Comparison of ENCODE assay signal across 21 cellular contexts in the genomic region with DNA sequence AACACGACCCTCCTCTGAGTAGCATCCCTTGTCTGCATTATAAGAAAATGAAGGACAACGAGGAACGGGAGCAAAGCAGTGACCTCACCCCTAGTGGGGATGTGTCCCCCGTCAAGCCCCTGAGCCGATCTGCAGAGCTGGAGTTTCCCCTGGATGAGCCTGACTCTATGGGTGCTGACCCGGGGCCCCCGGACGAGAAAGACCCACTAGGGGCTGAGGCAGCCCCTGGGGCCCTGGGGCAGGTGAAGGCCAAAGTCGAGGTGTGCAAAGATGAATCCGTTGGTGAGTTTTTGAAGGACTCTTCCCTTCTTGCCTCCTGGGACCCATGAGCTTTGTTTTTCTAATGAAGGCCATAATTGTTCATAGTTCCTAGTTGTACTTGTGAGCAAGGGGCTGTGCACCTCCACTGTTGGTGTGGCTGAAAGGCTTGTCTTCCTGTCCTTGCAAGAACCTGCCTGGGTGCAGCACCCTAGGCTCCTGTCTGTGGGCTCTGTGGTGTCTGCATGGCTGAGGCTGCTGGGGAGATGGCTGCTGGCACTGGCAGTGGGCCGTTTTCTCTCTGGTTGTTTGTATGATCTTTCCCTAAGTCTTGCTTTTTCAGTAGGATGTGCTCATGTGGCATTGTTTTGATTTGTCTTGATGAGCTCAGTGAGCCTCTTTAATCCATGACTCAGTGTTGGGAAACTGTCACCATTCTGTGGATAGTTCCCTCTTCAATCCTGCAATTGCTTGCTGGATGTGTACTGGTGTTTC. TPM values are rescaled to one million over a fixed set of nuclear protein-coding genes. Genes with fewer than 3 reads are reported as not detected.
A peak's percentile ranks its signal among the peaks of the same experiment; 100 is the strongest.
DNase-seq lines count a peak whose midpoint lies in the region; ATAC-seq and TF ChIP-seq lines count a peak whose summit lies in the region.
"Had no signal": no experiment of that assay in that cellular context is flagged by ENCODE, and none has a peak within 500 bp of the region (broad histone marks: within the 10 kb centered on the region; RNA-seq: fewer than 3 reads in every experiment).

No MANE protein-coding gene starts in this region.

- DNase-seq in activated CD8-positive, alpha-beta memory T cell treated with anti-CD3 and anti-CD28 coated beads, Interleukin-2, amount 10 ng/mL, durations not matched to agents 7 days and 5 days, result no peak
- DNase-seq in activated CD8-positive, alpha-beta memory T cell treated with anti-CD3 and anti-CD28 coated beads, Interleukin-2, amount 50 U/mL, for 48 hours, result no peak
- DNase-seq in RKO (ENCODE audit: low spot score) (peak; percentile 20), epithelial cell of esophagus (ENCODE audit: low read depth) (peak; percentile 31), osteoblast (ENCODE audit: insufficient read length, low spot score, missing footprints) (peak; percentile 98), ovary (no peak), cortex of kidney (lab: John Stamatoyannopoulos, UW) (no peak)
- DNase-seq: COR-L47; effector CD8-positive, alpha-beta T cell; GF-D8; Karpas-422; mesendoderm; NCI-H1417; NCI-H2171; nucleus accumbens; stimulated activated CD4-positive, alpha-beta T cell treated with anti-CD3 and anti-CD28 coated beads, Interleukin-4, amount 100 ng/mL, for 4 hours; SW 1271; transverse colon had no signal

- TF ChIP-seq CTCF in epithelial cell of esophagus (IDR thresholded peaks at IDR 0.05; ENCODE audit: insufficient read depth, low read depth, low read length, missing control alignments), result no peak
- no peak for TF ChIP-seq CTCF in osteoblast (IDR thresholded peaks at IDR 0.05; ENCODE audit: extremely low read depth, low read depth, low read length)
- TF ChIP-seq CTCF in ovary (IDR thresholded peaks at IDR 0.05), result no peak

- no peak for TF ChIP-seq EP300 in ovary (IDR thresholded peaks at IDR 0.05)

- peaks cover 30% of the 10 kb centered on the region for H4K20me1 ChIP-seq in osteoblast (ENCODE audit: insufficient read depth, low read length)

- H3K4me1 ChIP-seq in osteoblast (ENCODE audit: insufficient read depth, low read length), result peaks cover 8% of the 10 kb centered on the region
- H3K4me1 ChIP-seq in ovary (ENCODE audit: insufficient read depth), result no peaks in the 10 kb centered on the region

- peak; percentile 40 for ATAC-seq in activated CD8-positive, alpha-beta memory T cell treated with anti-CD3 and anti-CD28 coated beads, Interleukin-2, amount 10 ng/mL, durations not matched to agents 7 days and 5 days
- no peak for ATAC-seq in HG03135 (IDR thresholded peaks at IDR 0.05; ENCODE audit: unreplicated experiment)

- H3K36me3 Mint-ChIP-seq in activated CD8-positive, alpha-beta memory T cell treated with anti-CD3 and anti-CD28 coated beads, Interleukin-2, amount 10 ng/mL, durations not matched to agents 7 days and 5 days, result peaks cover 76% of the 10 kb centered on the region

- H3K4me3 Mint-ChIP-seq in activated CD8-positive, alpha-beta memory T cell treated with anti-CD3 and anti-CD28 coated beads, Interleukin-2, amount 10 ng/mL, durations not matched to agents 7 days and 5 days, result peak overlapping the region; percentile 13
- H3K4me3 Mint-ChIP-seq: brain had no signal

- H3K4me2 ChIP-seq in osteoblast (ENCODE audit: insufficient read depth, low read length), result no peak overlapping the region

- H3K27me3 Mint-ChIP-seq in activated CD8-positive, alpha-beta memory T cell treated with anti-CD3 and anti-CD28 coated beads, Interleukin-2, amount 10 ng/mL, durations not matched to agents 7 days and 5 days, result no peaks in the 10 kb centered on the region

- intact Hi-C loops in ovary (cut with DNase I), result loop anchor here in 1 of 4 donors (10.0 kb wide), 1 partner anchor 65 kb away; a partner anchor contains a TSS

- no peaks in the 10 kb centered on the region for H3K9me3 Mint-ChIP-seq in activated CD8-positive, alpha-beta memory T cell treated with anti-CD3 and anti-CD28 coated beads, Interleukin-2, amount 10 ng/mL, durations not matched to agents 7 days and 5 days (ENCODE audit: low read depth)
- H3K9me3 Mint-ChIP-seq: brain had no signal

- H3K9me3 ChIP-seq in osteoblast (ENCODE audit: low read depth, low read length) (no peaks in the 10 kb centered on the region), ovary (no peaks in the 10 kb centered on the region)
- H3K9me3 ChIP-seq: transverse colon had no signal

- H3K36me3 ChIP-seq in osteoblast (ENCODE audit: insufficient read depth, low read length), result peaks cover 94% of the 10 kb centered on the region
- peaks cover 2% of the 10 kb centered on the region for H3K36me3 ChIP-seq in ovary

- CTCF ChIA-PET in activated CD8-positive, alpha-beta memory T cell treated with anti-CD3 and anti-CD28 coated beads, Interleukin-2, amount 10 ng/mL, durations not matched to agents 7 days and 5 days (lab: Charles Lee), result interaction anchor here (1.3 to 2.5 kb wide), 5 partner anchors 9 to 148 kb away, joined by 3 to 13 read pairs (median 4); no protein-coding TSS in a partner anchor

- H3K79me2 ChIP-seq in osteoblast (ENCODE audit: insufficient read depth, low read length), result peaks cover 85% of the 10 kb centered on the region

- WGBS in ovary, 3 donors, result 88 to 92% (median 89%) methylated on average over 11 of the region's 11 CpGs

- peaks cover 75% of the 10 kb centered on the region for H3K4me1 Mint-ChIP-seq in activated CD8-positive, alpha-beta memory T cell treated with anti-CD3 and anti-CD28 coated beads, Interleukin-2, amount 10 ng/mL, durations not matched to agents 7 days and 5 days

- H3K4me3 ChIP-seq in epithelial cell of esophagus (ENCODE audit: low read length) (no peak overlapping the region), osteoblast (ENCODE audit: insufficient read depth, low read length) (no peak overlapping the region), ovary (no peak overlapping the region)
- H3K4me3 ChIP-seq: transverse colon had no signal

- H2AFZ ChIP-seq in osteoblast (ENCODE audit: low read length), result no peak overlapping the region

- H3K27ac Mint-ChIP-seq in activated CD8-positive, alpha-beta memory T cell treated with anti-CD3 and anti-CD28 coated beads, Interleukin-2, amount 10 ng/mL, durations not matched to agents 7 days and 5 days, result peak overlapping the region; percentile 88

- H3K27me3 ChIP-seq in osteoblast (ENCODE audit: insufficient read depth, low read length) (no peaks in the 10 kb centered on the region), ovary (no peaks in the 10 kb centered on the region)
- H3K27me3 ChIP-seq: transverse colon had no signal

- no peak for TF ChIP-seq POLR2A in ovary (IDR thresholded peaks at IDR 0.05)

- H3K27ac ChIP-seq in osteoblast (ENCODE audit: low read depth, low read length), result peak overlapping the region; percentile 3
- no peak overlapping the region for H3K27ac ChIP-seq in ovary
- H3K27ac ChIP-seq: 22Rv1, transverse colon had no signal

RNA-seq across cellular contexts. Expression of a gene that starts 10.1 kb away (rescaled TPM):
- total RNA-seq in activated CD8-positive, alpha-beta memory T cell treated with anti-CD3 and anti-CD28 coated beads, Interleukin-2, amount 10 ng/mL, durations not matched to agents 7 days and 5 days, result 10 to 100 TPM; 70.4 to 71.9 TPM
- total RNA-seq in osteoblast (25.9 and 44.2 TPM in 2 replicates), ovary (10 to 100 TPM; 15.9 to 46.5 (median 40.1) TPM)
- 10 to 100 TPM; 17.2 to 21.4 TPM for polyA plus RNA-seq in ovary

RNA-seq across cellular contexts. Expression of a gene that starts 25.8 kb away (rescaled TPM):
- 100 to 1,000 TPM; 318 to 345 TPM for total RNA-seq in activated CD8-positive, alpha-beta memory T cell treated with anti-CD3 and anti-CD28 coated beads, Interleukin-2, amount 10 ng/mL, durations not matched to agents 7 days and 5 days
- total RNA-seq in osteoblast (78.4 and 85.8 TPM in 2 replicates), ovary (100 to 1,000 TPM in 2 of 7 donors, 10 to 100 TPM in 5; 62.8 to 198 (median 82.8) TPM)
- polyA plus RNA-seq in ovary, result 10 to 100 TPM; 79.9 to 80.2 TPM

RNA-seq across cellular contexts. Expression of a gene that starts 26.9 kb away (rescaled TPM):
- total RNA-seq in activated CD8-positive, alpha-beta memory T cell treated with anti-CD3 and anti-CD28 coated beads, Interleukin-2, amount 10 ng/mL, durations not matched to agents 7 days and 5 days, result 100 to 1,000 TPM in 1 of 2 experiments, 10 to 100 TPM in 1; 98.1 to 140 TPM
- 35.9 and 43.8 TPM in 2 replicates for total RNA-seq in osteoblast
- 10 to 100 TPM; 35.6 to 59.7 (median 50.1) TPM for total RNA-seq in ovary
- polyA plus RNA-seq in ovary, result 10 to 100 TPM in 1 of 2 donors, 1 to 10 TPM in 1; 2.8 to 44.1 TPM

RNA-seq across cellular contexts. Expression of a gene that starts 41.5 kb away (rescaled TPM):
- total RNA-seq in activated CD8-positive, alpha-beta memory T cell treated with anti-CD3 and anti-CD28 coated beads, Interleukin-2, amount 10 ng/mL, durations not matched to agents 7 days and 5 days, result 10 to 100 TPM; 57.9 to 66.3 TPM
- 9.8 and 11.8 TPM in 2 replicates for total RNA-seq in osteoblast
- total RNA-seq in ovary, result 10 to 100 TPM; 13.7 to 77.4 (median 60.9) TPM
- 10 to 100 TPM in 1 of 2 donors, 1 to 10 TPM in 1; 5.1 to 34.8 TPM for polyA plus RNA-seq in ovary

Comparison
In these comparisons a context has a peak if more than half of its experiments do, and no peak if none do; other contexts are left out.
1. DNase-seq: peak in RKO (single experiment), epithelial cell of esophagus (single experiment) and osteoblast (single experiment); none in activated CD8-positive, alpha-beta memory T cell treated with anti-CD3 and anti-CD28 coated beads, Interleukin-2, amount 10 ng/mL, durations not matched to agents 7 days and 5 days (single experiment), activated CD8-positive, alpha-beta memory T cell treated with anti-CD3 and anti-CD28 coated beads, Interleukin-2, amount 50 U/mL, for 48 hours (single experiment), ovary (0 of 5) and cortex of kidney (single experiment).